In the genomic region with DNA sequence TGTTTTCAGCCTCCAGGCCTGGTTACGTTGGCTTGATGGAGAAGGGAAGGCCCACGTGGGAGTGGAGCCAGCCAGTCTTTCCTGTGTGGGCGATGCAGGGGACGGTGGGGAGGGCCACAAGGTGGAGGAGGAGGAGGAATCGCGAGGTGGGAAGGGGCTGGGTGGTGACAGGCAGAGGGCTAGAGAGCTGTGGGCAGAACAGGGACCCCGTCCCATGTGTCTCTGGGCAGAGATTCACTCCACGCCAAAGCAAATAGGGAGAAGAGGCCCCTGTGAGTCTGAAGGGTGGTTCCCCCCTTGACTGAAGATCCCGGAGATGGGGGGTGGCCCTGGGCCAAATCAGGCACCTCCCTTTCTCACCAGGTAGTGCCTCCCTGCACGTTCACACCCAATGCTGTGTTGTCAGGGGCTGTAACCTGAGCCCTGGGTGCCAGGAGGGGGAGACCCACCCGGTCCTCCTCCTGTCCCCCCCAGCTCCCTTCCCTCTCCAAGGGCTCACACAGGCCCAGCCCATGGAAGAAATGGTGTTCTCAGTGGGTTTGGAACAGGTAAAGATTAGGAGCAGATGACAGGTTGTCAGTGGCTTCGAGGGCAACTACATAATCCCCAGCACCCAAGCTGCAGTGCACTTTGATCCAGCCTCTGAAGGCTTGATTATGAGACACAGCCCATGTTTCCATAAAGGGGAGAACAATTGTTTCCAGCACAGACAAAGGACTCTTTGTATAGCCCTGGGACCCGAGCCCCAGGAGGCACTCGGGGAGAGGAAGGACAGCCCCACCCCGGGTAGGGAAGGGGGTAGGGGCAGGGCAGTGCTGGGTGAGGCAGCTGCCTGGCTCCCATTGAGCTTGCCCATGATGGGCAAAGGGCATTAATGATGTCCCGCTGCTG, we compare ENCODE assay signal across 11 cellular contexts. TPM values are rescaled to one million over a fixed set of nuclear protein-coding genes. Genes with fewer than 3 reads are reported as not detected.
DNase-seq lines count a peak whose midpoint lies in the region; ATAC-seq and TF ChIP-seq lines count a peak whose summit lies in the region.
"Had no signal": no experiment of that assay in that cellular context is flagged by ENCODE, and none has a peak within 500 bp of the region (broad histone marks: within the 10 kb centered on the region; RNA-seq: fewer than 3 reads in every experiment).

No MANE protein-coding gene starts in this region.

- CTCF ChIA-PET in WTC11 (lab: Charles Lee): interaction anchor here (1.2 to 2.0 kb wide), 4 partner anchors 50 to 86 kb away, joined by 3 to 5 read pairs (median 4); partner anchors contain the start of gene ELF3

- in situ Hi-C loops in ACHN (cut with HindIII; ENCODE audit: low pct_ligation_motif_present, low pct_unique_long_range_greater_than_20kb, low sequenced_read_pairs): no loop called here

- no peaks in the 10 kb centered on the region for H3K27me3 ChIP-seq in right lobe of liver
- H3K27me3 ChIP-seq in aorta (ENCODE audit: control insufficient read depth in 1 of 2, insufficient read depth in 2 of 2, low read length in 1 of 2): no peaks in the 10 kb centered on the region

- H3K4me1 ChIP-seq in right lobe of liver (no peaks in the 10 kb centered on the region), aorta (ENCODE audit: control insufficient read depth in 1 of 2, insufficient read depth in 2 of 2, low read length in 2 of 2) (no peaks in the 10 kb centered on the region)

- H3K36me3 Mint-ChIP-seq in activated naive CD8-positive, alpha-beta T cell treated with anti-CD3 and anti-CD28 coated beads, Interleukin-2, amount 10 ng/mL, durations not matched to agents 7 days and 5 days: no peaks in the 10 kb centered on the region
- no peaks in the 10 kb centered on the region for H3K36me3 Mint-ChIP-seq in activated naive CD8-positive, alpha-beta T cell treated with anti-CD3 and anti-CD28 coated beads, Interleukin-2, amount 50 U/mL, for 24 hours (ENCODE audit: low read depth)
- H3K36me3 Mint-ChIP-seq in WTC11: no peaks in the 10 kb centered on the region

- POLR2A ChIA-PET in activated naive CD8-positive, alpha-beta T cell treated with anti-CD3 and anti-CD28 coated beads, Interleukin-2, amount 10 ng/mL, durations not matched to agents 7 days and 5 days (lab: Charles Lee): no interaction called here
- POLR2A ChIA-PET in WTC11 (lab: Charles Lee): interaction anchor here (1.0 to 3.8 kb wide), 3 partner anchors 21 to 75 kb away, joined by 3 to 14 read pairs (median 5); partner anchors contain the start of gene ELF3

- intact Hi-C loops in right lobe of liver (cut with DNase I) (no loop called here), aorta (cut with DNase I) (no loop called here)

- no peaks in the 10 kb centered on the region for H3K4me1 Mint-ChIP-seq in activated naive CD8-positive, alpha-beta T cell treated with anti-CD3 and anti-CD28 coated beads, Interleukin-2, amount 10 ng/mL, durations not matched to agents 7 days and 5 days
- H3K4me1 Mint-ChIP-seq in activated naive CD8-positive, alpha-beta T cell treated with anti-CD3 and anti-CD28 coated beads, Interleukin-2, amount 50 U/mL, for 24 hours: no peaks in the 10 kb centered on the region
- H3K4me1 Mint-ChIP-seq in WTC11: peaks cover 52% of the 10 kb centered on the region

- ATAC-seq in activated naive CD8-positive, alpha-beta T cell treated with anti-CD3 and anti-CD28 coated beads, Interleukin-2, amount 10 ng/mL, durations not matched to agents 7 days and 5 days (ENCODE audit: low read depth): no peak
- ATAC-seq in activated naive CD8-positive, alpha-beta T cell treated with anti-CD3 and anti-CD28 coated beads, Interleukin-2, amount 50 U/mL, for 24 hours: no peak
- ATAC-seq in WTC11: peak; percentile 23
- ATAC-seq in right lobe of liver: peak in 3 of 4 donors; percentile 16 to 54 (median 51)
- ATAC-seq in aorta (ENCODE audit: low FRiP score): peak; percentile 12
- no peak for ATAC-seq in activated CD4-positive, CD25-positive, alpha-beta regulatory T cell treated with anti-CD3 and anti-CD28 coated beads, Interleukin-2, amount 50 U/mL, for 24 hours
- ATAC-seq: activated T-cell treated with anti-CD3 and anti-CD28 coated beads, Interleukin-2, amount 50 U/mL, for 4 hours had no signal

- no peak overlapping the region for H3K27ac ChIP-seq in right lobe of liver
- no peak overlapping the region for H3K27ac ChIP-seq in aorta (ENCODE audit: low read depth in 1 of 2, low read length in 2 of 2)
- H3K27ac ChIP-seq: epithelial cell of prostate had no signal

- peak overlapping the region; percentile 11 for H3K27ac Mint-ChIP-seq in activated naive CD8-positive, alpha-beta T cell treated with anti-CD3 and anti-CD28 coated beads, Interleukin-2, amount 10 ng/mL, durations not matched to agents 7 days and 5 days
- no peak overlapping the region for H3K27ac Mint-ChIP-seq in activated naive CD8-positive, alpha-beta T cell treated with anti-CD3 and anti-CD28 coated beads, Interleukin-2, amount 50 U/mL, for 24 hours
- H3K27ac Mint-ChIP-seq in WTC11: peak overlapping the region; percentile 96

- peaks cover 5% of the 10 kb centered on the region for H3K27me3 Mint-ChIP-seq in activated naive CD8-positive, alpha-beta T cell treated with anti-CD3 and anti-CD28 coated beads, Interleukin-2, amount 10 ng/mL, durations not matched to agents 7 days and 5 days
- no peaks in the 10 kb centered on the region for H3K27me3 Mint-ChIP-seq in activated naive CD8-positive, alpha-beta T cell treated with anti-CD3 and anti-CD28 coated beads, Interleukin-2, amount 50 U/mL, for 24 hours
- H3K27me3 Mint-ChIP-seq in WTC11 (ENCODE audit: low read depth): no peaks in the 10 kb centered on the region

- TF ChIP-seq CTCF in WTC11 (IDR thresholded peaks at IDR 0.05) (no peak), right lobe of liver (IDR thresholded peaks at IDR 0.05) (no peak)

- H3K9me3 ChIP-seq in right lobe of liver: no peaks in the 10 kb centered on the region
- H3K9me3 ChIP-seq in aorta (ENCODE audit: control insufficient read depth, low read length): no peaks in the 10 kb centered on the region

- H3K36me3 ChIP-seq in right lobe of liver: no peaks in the 10 kb centered on the region
- H3K36me3 ChIP-seq in aorta (ENCODE audit: control insufficient read depth in 1 of 2, insufficient read depth in 2 of 2, low read length in 1 of 2): no peaks in the 10 kb centered on the region

- H3K4me3 ChIP-seq in right lobe of liver (no peak overlapping the region), aorta (ENCODE audit: low read length in 2 of 2) (no peak overlapping the region)

- 48% methylated on average over 5 of the region's 16 CpGs for WGBS in right lobe of liver (ENCODE audit: insufficient coverage, low coverage, low lambda C conversion rate, missing lambda C conversion rate)
- 68 to 71% methylated on average over 16 of the region's 16 CpGs for WGBS in aorta, 2 donors

- no peak overlapping the region for H3K4me3 Mint-ChIP-seq in activated naive CD8-positive, alpha-beta T cell treated with anti-CD3 and anti-CD28 coated beads, Interleukin-2, amount 10 ng/mL, durations not matched to agents 7 days and 5 days
- no peak overlapping the region for H3K4me3 Mint-ChIP-seq in activated naive CD8-positive, alpha-beta T cell treated with anti-CD3 and anti-CD28 coated beads, Interleukin-2, amount 50 U/mL, for 24 hours
- H3K4me3 Mint-ChIP-seq in WTC11: peak overlapping the region; percentile 40
- H3K4me3 Mint-ChIP-seq: activated T-cell treated with anti-CD3 and anti-CD28 coated beads, Interleukin-2, amount 50 U/mL, for 4 hours had no signal

- H3K9me3 Mint-ChIP-seq in activated naive CD8-positive, alpha-beta T cell treated with anti-CD3 and anti-CD28 coated beads, Interleukin-2, amount 10 ng/mL, durations not matched to agents 7 days and 5 days: no peaks in the 10 kb centered on the region
- H3K9me3 Mint-ChIP-seq in activated naive CD8-positive, alpha-beta T cell treated with anti-CD3 and anti-CD28 coated beads, Interleukin-2, amount 50 U/mL, for 24 hours: no peaks in the 10 kb centered on the region
- H3K9me3 Mint-ChIP-seq in WTC11: no peaks in the 10 kb centered on the region
- H3K9me3 Mint-ChIP-seq: activated T-cell treated with anti-CD3 and anti-CD28 coated beads, Interleukin-2, amount 50 U/mL, for 4 hours had no signal

- TF ChIP-seq POLR2A in right lobe of liver (IDR thresholded peaks at IDR 0.05): no peak

- DNase-seq in activated naive CD8-positive, alpha-beta T cell treated with anti-CD3 and anti-CD28 coated beads, Interleukin-2, amount 10 ng/mL, durations not matched to agents 7 days and 5 days: no peak
- no peak for DNase-seq in activated naive CD8-positive, alpha-beta T cell treated with anti-CD3 and anti-CD28 coated beads, Interleukin-2, amount 50 U/mL, for 24 hours
- DNase-seq in WTC11 (ENCODE audit: low spot score): no peak
- DNase-seq in right lobe of liver: no peak
- no peak for DNase-seq in aorta
- no peak for DNase-seq in ACHN
- DNase-seq in activated gamma-delta T cell treated with Interleukin-2 at 50 U/mL for 16 hours: no peak
- DNase-seq: activated T-cell treated with anti-CD3 and anti-CD28 coated beads, Interleukin-2, amount 50 U/mL, for 4 hours had no signal

TF ChIP-seq in WTC11, 78 proteins besides CTCF, POLR2A, EP300 and RAD21:
- TF ChIP-seq SP1 (CRISPR knock-in tag; conservative IDR thresholded peaks at IDR 0.05) (0 out of 2 replicates have a peak, but pooled peaks have one; percentile 6), ZBTB21 (CRISPR knock-in tag; IDR thresholded peaks at IDR 0.05; ENCODE audit: borderline replicate concordance) (no peak), RELA (CRISPR knock-in tag; IDR thresholded peaks at IDR 0.05; ENCODE audit: borderline replicate concordance) (0 out of 2 replicates have a peak, but pooled peaks have one; percentile 57), ZNF423 (CRISPR knock-in tag; IDR thresholded peaks at IDR 0.05) (peak; percentile 37; the same call in 1 of the 2 replicates), PRRX2 (CRISPR knock-in tag; IDR thresholded peaks at IDR 0.05) (no peak)

RNA-seq across cellular contexts. Expression of gene GPR37L1, which starts 37.7 kb away (rescaled TPM):
- not detected for total RNA-seq in activated naive CD8-positive, alpha-beta T cell treated with anti-CD3 and anti-CD28 coated beads, Interleukin-2, amount 10 ng/mL, durations not matched to agents 7 days and 5 days
- total RNA-seq in WTC11 (2021) (0.07 to 0.16 TPM (median 0.09 TPM) in 3 replicates), right lobe of liver (under 1 TPM in 4 of 6 experiments, not detected in 2; 0.12 to 0.49 (median 0.12) TPM), aorta (under 1 TPM in 1 of 2 donors, not detected in 1; 0.06 TPM)
- not detected for polyA plus RNA-seq in aorta
- total RNA-seq: activated T-cell treated with anti-CD3 and anti-CD28 coated beads, Interleukin-2, amount 50 U/mL, for 4 hours; RPMI7951 had no signal

RNA-seq across cellular contexts. Expression of gene ARL8A, which starts 59.5 kb away (rescaled TPM):
- total RNA-seq in activated naive CD8-positive, alpha-beta T cell treated with anti-CD3 and anti-CD28 coated beads, Interleukin-2, amount 10 ng/mL, durations not matched to agents 7 days and 5 days: 10 to 100 TPM; 45.9 to 56.5 TPM
- total RNA-seq in WTC11 (2021) (47.2 to 58.5 TPM (median 50.9 TPM) in 3 replicates), right lobe of liver (10 to 100 TPM; 23.1 to 57.7 (median 36.1) TPM), aorta (10 to 100 TPM; 66.3 to 87.7 TPM)
- polyA plus RNA-seq in aorta: 10 to 100 TPM; 21.8 to 32.2 TPM

Comparison
In these comparisons a context has a peak if more than half of its experiments do, and no peak if none do; other contexts are left out.
1. ATAC-seq: peak in WTC11 (single experiment), right lobe of liver (3 of 4) and aorta (single experiment); none in activated naive CD8-positive, alpha-beta T cell treated with anti-CD3 and anti-CD28 coated beads, Interleukin-2, amount 10 ng/mL, durations not matched to agents 7 days and 5 days (single experiment), activated naive CD8-positive, alpha-beta T cell treated with anti-CD3 and anti-CD28 coated beads, Interleukin-2, amount 50 U/mL, for 24 hours (single experiment) and activated CD4-positive, CD25-positive, alpha-beta regulatory T cell treated with anti-CD3 and anti-CD28 coated beads, Interleukin-2, amount 50 U/mL, for 24 hours (0 of 2).